In the genomic region with DNA sequence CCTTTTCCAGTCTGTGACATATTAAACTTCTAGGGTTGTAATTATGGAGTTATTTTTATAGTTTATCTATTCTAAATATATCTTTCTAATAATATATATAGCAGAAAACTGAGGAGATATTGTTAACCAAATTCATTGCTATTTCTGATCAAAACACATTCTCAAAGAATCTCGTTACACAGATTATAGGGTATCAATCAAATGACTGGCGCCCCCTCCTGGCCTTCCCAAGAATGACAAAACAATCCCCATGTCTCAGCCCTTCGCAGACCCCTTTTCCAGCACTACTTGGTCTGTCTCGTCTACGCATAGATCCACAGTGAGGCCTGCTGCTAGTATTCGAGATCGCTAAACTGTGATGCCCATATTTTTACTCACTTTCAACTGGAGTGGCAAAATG, we compare ENCODE assay signal across 8 cellular contexts.
A peak's percentile ranks its signal among the peaks of the same experiment; 100 is the strongest.
DNase-seq lines count a peak whose midpoint lies in the region; ATAC-seq and TF ChIP-seq lines count a peak whose summit lies in the region.

No MANE protein-coding gene starts in this region.

- H3K4me3 Mint-ChIP-seq in GM23338: no peak overlapping the region
- H3K4me3 Mint-ChIP-seq in activated CD4-positive, alpha-beta T cell treated with anti-CD3 and anti-CD28 coated beads, Interleukin-2, amount 10 ng/mL, durations not matched to agents 24 days and 14 days: no peak overlapping the region

- intact Hi-C loops in A673 (cut with micrococcal nuclease; ENCODE audit: unreplicated experiment) (loop anchor here (1.0 kb wide), 1 partner anchor 78 kb away; no protein-coding TSS in a partner anchor), ascending aorta (cut with DNase I) (no loop called here)
- intact Hi-C loops in activated CD4-positive, alpha-beta T cell treated with anti-CD3 and anti-CD28 coated beads, Interleukin-2, amount 10 ng/mL, durations not matched to agents 24 days and 14 days (cut with micrococcal nuclease): no loop called here

- no peaks in the 10 kb centered on the region for H4K20me1 ChIP-seq in GM23338 (replicated peaks; ENCODE audit: insufficient read depth)

- no peak overlapping the region for H3K4me2 ChIP-seq in GM23338

- H3K4me1 Mint-ChIP-seq in GM23338: peaks cover 9% of the 10 kb centered on the region
- no peaks in the 10 kb centered on the region for H3K4me1 Mint-ChIP-seq in activated CD4-positive, alpha-beta T cell treated with anti-CD3 and anti-CD28 coated beads, Interleukin-2, amount 10 ng/mL, durations not matched to agents 24 days and 14 days

- peak; percentile 70 for ATAC-seq in GM23338
- ATAC-seq in GM21737 (IDR thresholded peaks at IDR 0.05; ENCODE audit: unreplicated experiment): no peak

- H3K27ac ChIP-seq in A673 (ENCODE audit: low read depth, low read length, poor library complexity, severe bottlenecking) (no peak overlapping the region), GM23338 (ENCODE audit: low read depth) (no peak overlapping the region), ascending aorta (no peak overlapping the region)
- no peak overlapping the region for H3K27ac ChIP-seq in effector memory CD4-positive, alpha-beta T cell (ENCODE audit: insufficient read depth, low read length, poor library complexity, severe bottlenecking)

- DNase-seq in A673 (ENCODE audit: low spot score) (peak; percentile 44), GM23338 (ENCODE audit: low spot score) (peak; percentile 68), foreskin fibroblast (peak in 1 of 2 donors; percentile 16), ascending aorta (ENCODE audit: low spot score in 2 of 2) (no peak)
- peak; percentile 70 for DNase-seq in activated CD4-positive, alpha-beta T cell treated with anti-CD3 and anti-CD28 coated beads, Interleukin-2, amount 10 ng/mL, durations not matched to agents 24 days and 14 days
- peak; percentile 6 to 9 for DNase-seq in stimulated activated CD8-positive, alpha-beta memory T cell treated with anti-CD3 and anti-CD28 coated beads, Interleukin-4, amount 100 ng/mL, for 1 hour (ENCODE audit: low read depth in 2 of 2, low spot score in 1 of 2)
- no peak for DNase-seq in effector memory CD4-positive, alpha-beta T cell

- H3K79me2 ChIP-seq in GM23338 (replicated peaks; ENCODE audit: insufficient read depth): no peaks in the 10 kb centered on the region

- H3K36me3 Mint-ChIP-seq in GM23338 (ENCODE audit: low read depth): no peaks in the 10 kb centered on the region
- H3K36me3 Mint-ChIP-seq in activated CD4-positive, alpha-beta T cell treated with anti-CD3 and anti-CD28 coated beads, Interleukin-2, amount 10 ng/mL, durations not matched to agents 24 days and 14 days (ENCODE audit: low read depth): no peaks in the 10 kb centered on the region

- POLR2A ChIA-PET in A673 (lab: Charles Lee; ENCODE audit: low non-redundant PET): no interaction called here

- H2AFZ ChIP-seq in GM23338: no peak overlapping the region

- H3K27me3 ChIP-seq in A673 (replicated peaks; ENCODE audit: insufficient read depth, low read depth, low read length, poor library complexity) (peaks cover 2% of the 10 kb centered on the region), GM23338 (ENCODE audit: insufficient read depth) (no peaks in the 10 kb centered on the region), ascending aorta (no peaks in the 10 kb centered on the region)
- H3K27me3 ChIP-seq in effector memory CD4-positive, alpha-beta T cell (replicated peaks; ENCODE audit: control insufficient read depth, insufficient read depth, low read length, poor library complexity, severe bottlenecking): no peaks in the 10 kb centered on the region

- no peaks in the 10 kb centered on the region for H3K9me3 ChIP-seq in A673 (ENCODE audit: low read depth, low read length, poor library complexity, severe bottlenecking)
- H3K9me3 ChIP-seq in effector memory CD4-positive, alpha-beta T cell (ENCODE audit: control insufficient read depth, low read length): no peaks in the 10 kb centered on the region
- no peaks in the 10 kb centered on the region for H3K9me3 ChIP-seq in ascending aorta

- TF ChIP-seq CTCF in A673 (conservative IDR thresholded peaks at IDR 0.05; ENCODE audit: low read depth, low read length): peak; percentile 69
- TF ChIP-seq CTCF in GM23338 (conservative IDR thresholded peaks at IDR 0.05; ENCODE audit: low read depth in 2 of 2): peak; percentile 51 to 67
- peak; percentile 30 for TF ChIP-seq CTCF in foreskin fibroblast (IDR thresholded peaks at IDR 0.05; ENCODE audit: low read depth, low read length)
- peak in 1 of 3 experiments; percentile 31 for TF ChIP-seq CTCF in ascending aorta (IDR thresholded peaks at IDR 0.05)

- no peaks in the 10 kb centered on the region for H3K9me3 Mint-ChIP-seq in GM23338
- no peaks in the 10 kb centered on the region for H3K9me3 Mint-ChIP-seq in activated CD4-positive, alpha-beta T cell treated with anti-CD3 and anti-CD28 coated beads, Interleukin-2, amount 10 ng/mL, durations not matched to agents 24 days and 14 days

- H3K36me3 ChIP-seq in A673 (ENCODE audit: insufficient read depth, low read length, poor library complexity, severe bottlenecking) (no peaks in the 10 kb centered on the region), GM23338 (ENCODE audit: insufficient read depth) (no peaks in the 10 kb centered on the region), ascending aorta (no peaks in the 10 kb centered on the region)
- H3K36me3 ChIP-seq in effector memory CD4-positive, alpha-beta T cell (ENCODE audit: control insufficient read depth, insufficient read depth, low read length): no peaks in the 10 kb centered on the region

- no peaks in the 10 kb centered on the region for H3K9me2 ChIP-seq in GM23338 (ENCODE audit: insufficient read depth)

- no TSS peak for BruUV-seq in A673 (replicated peaks; lab: Mats Ljungman, UMichigan)

- H3K4me3 ChIP-seq in A673 (ENCODE audit: low read depth, low read length, poor library complexity, severe bottlenecking) (no peak overlapping the region), GM23338 (no peak overlapping the region), foreskin fibroblast (ENCODE audit: low read depth in 1 of 2, low read length in 2 of 2) (no peak overlapping the region), ascending aorta (no peak overlapping the region)
- H3K4me3 ChIP-seq in effector memory CD4-positive, alpha-beta T cell (ENCODE audit: insufficient read depth, low read depth, low read length, poor library complexity, severe bottlenecking): no peak overlapping the region

- CTCF ChIA-PET in A673 (lab: Charles Lee): no interaction called here

- H3K4me1 ChIP-seq in A673 (ENCODE audit: insufficient read depth, low read length, poor library complexity, severe bottlenecking) (no peaks in the 10 kb centered on the region), GM23338 (ENCODE audit: insufficient read depth) (no peaks in the 10 kb centered on the region), ascending aorta (no peaks in the 10 kb centered on the region)
- H3K4me1 ChIP-seq in effector memory CD4-positive, alpha-beta T cell (ENCODE audit: control insufficient read depth, insufficient read depth, low read length, poor library complexity, severe bottlenecking): no peaks in the 10 kb centered on the region

- no peak overlapping the region for H3K27ac Mint-ChIP-seq in GM23338
- no peak overlapping the region for H3K27ac Mint-ChIP-seq in activated CD4-positive, alpha-beta T cell treated with anti-CD3 and anti-CD28 coated beads, Interleukin-2, amount 10 ng/mL, durations not matched to agents 24 days and 14 days

- peaks cover 2% of the 10 kb centered on the region for H3K27me3 Mint-ChIP-seq in GM23338 (ENCODE audit: insufficient read depth, low read depth, poor library complexity)
- H3K27me3 Mint-ChIP-seq in activated CD4-positive, alpha-beta T cell treated with anti-CD3 and anti-CD28 coated beads, Interleukin-2, amount 10 ng/mL, durations not matched to agents 24 days and 14 days: no peaks in the 10 kb centered on the region

- H3F3A ChIP-seq in GM23338 (replicated peaks; ENCODE audit: low read depth): no peaks in the 10 kb centered on the region

TF ChIP-seq in GM23338, 12 proteins besides CTCF, POLR2A, EP300 and RAD21 (continues in another document):
- TF ChIP-seq ZNF331 (CRISPR knock-in tag; IDR thresholded peaks at IDR 0.05; ENCODE audit: low read depth) (no peak), CREB1 (CRISPR knock-in tag; IDR thresholded peaks at IDR 0.05; ENCODE audit: low read depth) (no peak), EZH2phosphoT487 (IDR thresholded peaks at IDR 0.05; ENCODE audit: unreplicated experiment) (no peak), EZH2 (IDR thresholded peaks at IDR 0.05; ENCODE audit: low read depth, unreplicated experiment) (no peak), POLR2AphosphoS5 (IDR thresholded peaks at IDR 0.05; ENCODE audit: low read depth) (no peak), NANOG (IDR thresholded peaks at IDR 0.05; ENCODE audit: borderline replicate concordance) (no peak)
- TF ChIP-seq, protein P1, sequence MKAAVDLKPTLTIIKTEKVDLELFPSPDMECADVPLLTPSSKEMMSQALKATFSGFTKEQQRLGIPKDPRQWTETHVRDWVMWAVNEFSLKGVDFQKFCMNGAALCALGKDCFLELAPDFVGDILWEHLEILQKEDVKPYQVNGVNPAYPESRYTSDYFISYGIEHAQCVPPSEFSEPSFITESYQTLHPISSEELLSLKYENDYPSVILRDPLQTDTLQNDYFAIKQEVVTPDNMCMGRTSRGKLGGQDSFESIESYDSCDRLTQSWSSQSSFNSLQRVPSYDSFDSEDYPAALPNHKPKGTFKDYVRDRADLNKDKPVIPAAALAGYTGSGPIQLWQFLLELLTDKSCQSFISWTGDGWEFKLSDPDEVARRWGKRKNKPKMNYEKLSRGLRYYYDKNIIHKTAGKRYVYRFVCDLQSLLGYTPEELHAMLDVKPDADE (IDR thresholded peaks at IDR 0.05): no peak

Comparison
In these comparisons a context has a peak if more than half of its experiments do, and no peak if none do; other contexts are left out.
1. DNase-seq: peak in A673 (single experiment), GM23338 (single experiment), activated CD4-positive, alpha-beta T cell treated with anti-CD3 and anti-CD28 coated beads, Interleukin-2, amount 10 ng/mL, durations not matched to agents 24 days and 14 days (single experiment) and stimulated activated CD8-positive, alpha-beta memory T cell treated with anti-CD3 and anti-CD28 coated beads, Interleukin-4, amount 100 ng/mL, for 1 hour (2 of 2); none in effector memory CD4-positive, alpha-beta T cell (0 of 3) and ascending aorta (0 of 2).